In genomic region chr4:101730291-101731117, GRCh38 we compare ENCODE assay signal across 8 cellular contexts.
DNase-seq lines count a peak whose midpoint lies in the region; ATAC-seq lines count a peak whose summit lies in the region.

No MANE protein-coding gene starts in this region.

- peaks cover 25% of the 10 kb centered on the region for H3K4me1 Mint-ChIP-seq in memory B cell
- peaks cover 6% of the 10 kb centered on the region for H3K4me1 Mint-ChIP-seq in stimulated activated effector memory CD8-positive, alpha-beta T cell treated with anti-CD3 and anti-CD28 coated beads, Interleukin-12 subunit alpha, Interleukin-12 subunit beta, amount 100 ng/mL, for 72 hours

- peak overlapping the region; percentile 65 for H3K27ac Mint-ChIP-seq in memory B cell
- H3K27ac Mint-ChIP-seq in stimulated activated effector memory CD8-positive, alpha-beta T cell treated with anti-CD3 and anti-CD28 coated beads, Interleukin-12 subunit alpha, Interleukin-12 subunit beta, amount 100 ng/mL, for 72 hours = no peak overlapping the region

- no peaks in the 10 kb centered on the region for H3K36me3 Mint-ChIP-seq in memory B cell
- no peaks in the 10 kb centered on the region for H3K36me3 Mint-ChIP-seq in stimulated activated effector memory CD8-positive, alpha-beta T cell treated with anti-CD3 and anti-CD28 coated beads, Interleukin-12 subunit alpha, Interleukin-12 subunit beta, amount 100 ng/mL, for 72 hours

- no peaks in the 10 kb centered on the region for H3K27me3 Mint-ChIP-seq in memory B cell

- peak; percentile 86 for ATAC-seq in GM18858 (IDR thresholded peaks at IDR 0.05; ENCODE audit: unreplicated experiment)
- peak; percentile 79 for ATAC-seq in HG03045 (IDR thresholded peaks at IDR 0.05; ENCODE audit: unreplicated experiment)
- peak; percentile 85 for ATAC-seq in memory B cell (ENCODE audit: low read depth)
- peak; percentile 89 for ATAC-seq in stimulated activated effector memory CD8-positive, alpha-beta T cell treated with anti-CD3 and anti-CD28 coated beads, Interleukin-12 subunit alpha, Interleukin-12 subunit beta, amount 100 ng/mL, for 72 hours

- H3K4me3 Mint-ChIP-seq in memory B cell = no peak overlapping the region
- no peak overlapping the region for H3K4me3 Mint-ChIP-seq in stimulated activated effector memory CD8-positive, alpha-beta T cell treated with anti-CD3 and anti-CD28 coated beads, Interleukin-12 subunit alpha, Interleukin-12 subunit beta, amount 100 ng/mL, for 72 hours

- peak; percentile 65 for DNase-seq in AG20443 (ENCODE audit: low spot score)
- DNase-seq in NCI-H2196 (lab: John Stamatoyannopoulos, UW; ENCODE audit: unreplicated experiment) = peak; percentile 60
- DNase-seq in activated CD4-positive, alpha-beta T cell treated with anti-CD3 and anti-CD28 coated beads for 48 hours = peak; percentile 62
- DNase-seq in effector CD8-positive, alpha-beta T cell (lab: John Stamatoyannopoulos, UW) = peak; percentile 4
- peak; percentile 44 to 49 for DNase-seq in memory B cell (ENCODE audit: low spot score in 2 of 2)
- DNase-seq in stimulated activated effector memory CD8-positive, alpha-beta T cell treated with anti-CD3 and anti-CD28 coated beads, Interleukin-12 subunit alpha, Interleukin-12 subunit beta, amount 100 ng/mL, for 72 hours (ENCODE audit: low spot score in 2 of 2) = peak; percentile 14 to 58

- no peaks in the 10 kb centered on the region for H3K9me3 Mint-ChIP-seq in memory B cell
- no peaks in the 10 kb centered on the region for H3K9me3 Mint-ChIP-seq in stimulated activated effector memory CD8-positive, alpha-beta T cell treated with anti-CD3 and anti-CD28 coated beads, Interleukin-12 subunit alpha, Interleukin-12 subunit beta, amount 100 ng/mL, for 72 hours

Comparison
In these comparisons a context has a peak if more than half of its experiments do, and no peak if none do; other contexts are left out.
1. Peak in every context shown above with its lines: DNase-seq and ATAC-seq.
2. DNase-seq: peak in every context shown above with its lines; median percentile 65 in AG20443; 62 in activated CD4-positive, alpha-beta T cell treated with anti-CD3 and anti-CD28 coated beads for 48 hours; 60 in NCI-H2196; 46 in memory B cell; 36 in stimulated activated effector memory CD8-positive, alpha-beta T cell treated with anti-CD3 and anti-CD28 coated beads, Interleukin-12 subunit alpha, Interleukin-12 subunit beta, amount 100 ng/mL, for 72 hours; 4 in effector CD8-positive, alpha-beta T cell.